8 cellular contexts compared by ENCODE assay signal in genomic region chr4:54064317-54065275, GRCh38. TPM values are rescaled to one million over a fixed set of nuclear protein-coding genes. Genes with fewer than 3 reads are reported as not detected.
A peak's percentile ranks its signal among the peaks of the same experiment; 100 is the strongest.
DNase-seq lines count a peak whose midpoint lies in the region; ATAC-seq and TF ChIP-seq lines count a peak whose summit lies in the region.

Gene CHIC2 (minus strand): TSS chr4:54064605. CDS start chr4:54064300, 305 bp downstream.

- H3K9me3 Mint-ChIP-seq in naive B cell = peaks cover 0 to 1% (median 0%) of the 10 kb centered on the region in 7 donors
- H3K9me3 Mint-ChIP-seq in stimulated activated effector memory CD8-positive, alpha-beta T cell treated with anti-CD3 and anti-CD28 coated beads, Interleukin-12 subunit alpha, Interleukin-12 subunit beta, amount 100 ng/mL, for 72 hours = no peaks in the 10 kb centered on the region

- TF ChIP-seq CTCF in RWPE1 (conservative IDR thresholded peaks at IDR 0.05; ENCODE audit: low read depth) = no peak

- POLR2A ChIA-PET in RWPE1 (lab: Yijun Ruan, JAX; ENCODE audit: low non-redundant PET) = no interaction called here

- peak; percentile 91 for ATAC-seq in naive B cell (ENCODE audit: low read depth in 2 of 2)
- ATAC-seq in stimulated activated effector memory CD8-positive, alpha-beta T cell treated with anti-CD3 and anti-CD28 coated beads, Interleukin-12 subunit alpha, Interleukin-12 subunit beta, amount 100 ng/mL, for 72 hours = peak; percentile 94

- peaks cover 0 to 7% of the 10 kb centered on the region in 2 donors for H3K36me3 Mint-ChIP-seq in naive B cell
- H3K36me3 Mint-ChIP-seq in stimulated activated effector memory CD8-positive, alpha-beta T cell treated with anti-CD3 and anti-CD28 coated beads, Interleukin-12 subunit alpha, Interleukin-12 subunit beta, amount 100 ng/mL, for 72 hours = peaks cover 48% of the 10 kb centered on the region

- CTCF ChIA-PET in RWPE1 (lab: Yijun Ruan, JAX) = no interaction called here

- DNase-seq in EH (ENCODE audit: low read depth) (peak; percentile 94), H4 (ENCODE audit: low spot score) (peak; percentile 93), LoVo (ENCODE audit: low spot score) (peak; percentile 92), RWPE1 (ENCODE audit: low spot score) (peak; percentile 88), fibroblast of gingiva (ENCODE audit: low read depth) (peak; percentile 97), naive B cell (peak; percentile 97)
- DNase-seq in activated T-helper 1 cell treated with anti-CD3 and anti-CD28 coated beads, Interleukin-2, amount 50 U/mL, for 16 hours (ENCODE audit: low read depth in 1 of 2, low spot score in 1 of 2) = peak; percentile 92 to 95
- peak; percentile 94 to 96 for DNase-seq in stimulated activated effector memory CD8-positive, alpha-beta T cell treated with anti-CD3 and anti-CD28 coated beads, Interleukin-12 subunit alpha, Interleukin-12 subunit beta, amount 100 ng/mL, for 72 hours (ENCODE audit: low spot score in 2 of 2)

- H3K4me1 Mint-ChIP-seq in naive B cell = peaks cover 36 to 47% (median 39%) of the 10 kb centered on the region in 3 donors
- peaks cover 32% of the 10 kb centered on the region for H3K4me1 Mint-ChIP-seq in stimulated activated effector memory CD8-positive, alpha-beta T cell treated with anti-CD3 and anti-CD28 coated beads, Interleukin-12 subunit alpha, Interleukin-12 subunit beta, amount 100 ng/mL, for 72 hours

- H3K27me3 Mint-ChIP-seq in naive B cell = peaks cover 0 to 11% (median 6%) of the 10 kb centered on the region in 3 donors

- H3K4me3 Mint-ChIP-seq in naive B cell = peak within 1 kb of the TSS; percentile 88 to 98 (median 94)
- H3K4me3 Mint-ChIP-seq in stimulated activated effector memory CD8-positive, alpha-beta T cell treated with anti-CD3 and anti-CD28 coated beads, Interleukin-12 subunit alpha, Interleukin-12 subunit beta, amount 100 ng/mL, for 72 hours = peak within 1 kb of the TSS; percentile 89

- H3K27ac ChIP-seq in RWPE1 = peak within 1 kb of the TSS; percentile 92

- peak within 1 kb of the TSS; percentile 96 to 99 (median 98) for H3K27ac Mint-ChIP-seq in naive B cell
- H3K27ac Mint-ChIP-seq in stimulated activated effector memory CD8-positive, alpha-beta T cell treated with anti-CD3 and anti-CD28 coated beads, Interleukin-12 subunit alpha, Interleukin-12 subunit beta, amount 100 ng/mL, for 72 hours = peak within 1 kb of the TSS; percentile 97

RNA-seq across cellular contexts. Expression of gene CHIC2, which starts in this region (rescaled TPM):
- 17.7 and 23.8 TPM in 2 replicates for total RNA-seq in H4 (2014; rRNA removed; shearing (Covaris generic))
- polyA plus RNA-seq in naive B cell (ENCODE audit: low read depth in 6 of 6) = 10 to 100 TPM; 56.6 to 81.9 (median 63.5) TPM

Comparison
In these comparisons a context has a peak if more than half of its experiments do, and no peak if none do; other contexts are left out.
1. Peak in every context shown above with its lines: DNase-seq, ATAC-seq and H3K27ac ChIP-seq.